8 cellular contexts compared by ENCODE assay signal in the genomic region with DNA sequence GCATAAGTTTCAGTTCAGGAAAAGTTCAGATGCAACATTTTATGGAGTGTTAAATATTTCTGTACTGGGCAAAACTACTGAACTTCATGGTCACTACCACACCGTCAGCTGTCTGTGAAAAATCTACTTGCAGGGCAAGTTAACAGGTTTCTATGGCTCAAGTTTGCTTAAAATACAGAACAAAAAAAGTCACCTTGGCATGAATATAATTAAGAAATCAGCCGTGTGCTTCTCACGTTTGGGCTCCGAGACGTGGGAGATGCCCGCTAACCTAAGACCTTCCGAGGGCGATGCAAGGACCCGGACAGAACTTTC. TPM values are rescaled to one million over a fixed set of nuclear protein-coding genes. Genes with fewer than 3 reads are reported as not detected.
DNase-seq lines count a peak whose midpoint lies in the region; ATAC-seq, FAIRE-seq and TF ChIP-seq lines count a peak whose summit lies in the region.

No MANE protein-coding gene starts in this region.

- H3K79me2 ChIP-seq in ACC112 (ENCODE audit: control insufficient read depth, insufficient read depth, low read length, unreplicated experiment) = peaks cover 57% of the 10 kb centered on the region
- H3K79me2 ChIP-seq in GM23248 (ENCODE audit: insufficient read depth) = peaks cover 52% of the 10 kb centered on the region

- no peak for FAIRE-seq in kidney (lab: Jason Lieb, UNC)

- H3K4me1 ChIP-seq in ACC112 (ENCODE audit: control insufficient read depth, insufficient read depth, low read length, unreplicated experiment) (peaks cover 22% of the 10 kb centered on the region), GM23248 (ENCODE audit: insufficient read depth) (0 out of 2 replicates have a peak, but pooled peaks cover 12% of the 10 kb centered on the region), kidney (ENCODE audit: control insufficient read depth in 1 of 2, insufficient read depth in 1 of 2, low read depth in 1 of 2, low read length in 2 of 2) (peaks cover 20 to 27% of the 10 kb centered on the region in 2 donors), thymus (ENCODE audit: control insufficient read depth, insufficient read depth, low read length) (peaks cover 15% of the 10 kb centered on the region)

- no peaks in the 10 kb centered on the region for H3K9me2 ChIP-seq in GM23248 (ENCODE audit: insufficient read depth)

- no peaks in the 10 kb centered on the region for H3K27me3 ChIP-seq in ACC112 (ENCODE audit: insufficient read depth, low read length)
- no peaks in the 10 kb centered on the region for H3K27me3 ChIP-seq in GM23248 (replicated peaks; ENCODE audit: insufficient read depth)
- H3K27me3 ChIP-seq in thymus (ENCODE audit: control insufficient read depth, insufficient read depth) = no peaks in the 10 kb centered on the region

- ATAC-seq in activated T-helper 17 cell treated with anti-CD3 and anti-CD28 coated beads, Interleukin-2, amount 50 U/mL, for 72 hours (replicated peaks) = no peak

- peaks cover 9% of the 10 kb centered on the region; the same call in 1 of the 2 replicates for H3F3A ChIP-seq in GM23248 (ENCODE audit: insufficient read depth)

- WGBS in GM23248 (ENCODE audit: low coverage in 1 of 2, low lambda C conversion rate in 2 of 2, missing lambda C conversion rate in 2 of 2), 2 experiments = 1% methylated on average over 9 of the region's 9 CpGs
- under 1% methylated on average over 9 of the region's 9 CpGs for WGBS in thymus

- H4K20me1 ChIP-seq in GM23248 (ENCODE audit: insufficient read depth) = no peaks in the 10 kb centered on the region

- in situ Hi-C loops in GM23248 (cut with MboI) = no loop called here

- intact Hi-C loops in kidney (cut with DNase I) = no loop called here

- no peaks in the 10 kb centered on the region for H3K9me3 Mint-ChIP-seq in activated T-helper 17 cell treated with anti-CD3 and anti-CD28 coated beads, Interleukin-2, amount 50 U/mL, for 72 hours

- TF ChIP-seq CTCF in kidney (IDR thresholded peaks at IDR 0.05; ENCODE audit: borderline replicate concordance, extremely low read depth, insufficient read depth) = no peak

- peak overlapping the region; percentile 84 for H3K27ac Mint-ChIP-seq in activated T-helper 17 cell treated with anti-CD3 and anti-CD28 coated beads, Interleukin-2, amount 50 U/mL, for 72 hours

- H3K4me3 ChIP-seq in ACC112 (ENCODE audit: low read depth, low read length) = peak overlapping the region; percentile 79
- H3K4me3 ChIP-seq in GM23248 = peak overlapping the region; percentile 92
- H3K4me3 ChIP-seq in kidney (ENCODE audit: low read length in 2 of 2) = peak overlapping the region; percentile 89 to 92
- H3K4me3 ChIP-seq in thymus (ENCODE audit: low read length) = peak overlapping the region; percentile 93

- H3K36me3 ChIP-seq in ACC112 (ENCODE audit: insufficient read depth, low read length) (no peaks in the 10 kb centered on the region), GM23248 (ENCODE audit: low read depth) (no peaks in the 10 kb centered on the region), kidney (ENCODE audit: control insufficient read depth in 1 of 2, insufficient read depth in 2 of 2, low read length in 2 of 2) (no peaks in the 10 kb centered on the region), thymus (ENCODE audit: control insufficient read depth, insufficient read depth) (no peaks in the 10 kb centered on the region)

- H2AFZ ChIP-seq in ACC112 (ENCODE audit: low read length, unreplicated experiment) = peak overlapping the region; percentile 92
- H2AFZ ChIP-seq in GM23248 = peak overlapping the region; percentile 92

- no peaks in the 10 kb centered on the region for H3K27me3 Mint-ChIP-seq in activated T-helper 17 cell treated with anti-CD3 and anti-CD28 coated beads, Interleukin-2, amount 50 U/mL, for 72 hours

- H3K4me1 Mint-ChIP-seq in activated T-helper 17 cell treated with anti-CD3 and anti-CD28 coated beads, Interleukin-2, amount 50 U/mL, for 72 hours = peaks cover 22% of the 10 kb centered on the region

- H3K36me3 Mint-ChIP-seq in activated T-helper 17 cell treated with anti-CD3 and anti-CD28 coated beads, Interleukin-2, amount 50 U/mL, for 72 hours (ENCODE audit: low read depth) = peaks cover 17% of the 10 kb centered on the region

- peak overlapping the region; percentile 20; the same call in 1 of the 2 replicates for H3K27ac ChIP-seq in ACC112 (ENCODE audit: low read depth, low read length)
- peak overlapping the region; percentile 7 for H3K27ac ChIP-seq in GM23248
- peak overlapping the region; percentile 59 to 87 for H3K27ac ChIP-seq in kidney (ENCODE audit: low read depth in 2 of 2, low read length in 2 of 2)
- peak overlapping the region; percentile 93 for H3K27ac ChIP-seq in thymus (ENCODE audit: low read depth)

- no peaks in the 10 kb centered on the region for H3K9me3 ChIP-seq in GM23248 (ENCODE audit: low read depth)
- H3K9me3 ChIP-seq in kidney (ENCODE audit: control insufficient read depth in 1 of 2, low read length in 2 of 2) = no peaks in the 10 kb centered on the region
- no peaks in the 10 kb centered on the region for H3K9me3 ChIP-seq in thymus (ENCODE audit: control insufficient read depth)

- no peak for DNase-seq in GM23248
- no peak for DNase-seq in kidney
- DNase-seq in GOT3 (lab: John Stamatoyannopoulos, UW) = no peak
- no peak for DNase-seq in 8988T
- no peak for DNase-seq in SKM-1 (lab: John Stamatoyannopoulos, UW; ENCODE audit: unreplicated experiment)

- H3K9ac ChIP-seq in GM23248 (peak overlapping the region; percentile 80), kidney (ENCODE audit: low read length in 2 of 2) (peak overlapping the region; percentile 51 to 94)

- H3K4me3 Mint-ChIP-seq in activated T-helper 17 cell treated with anti-CD3 and anti-CD28 coated beads, Interleukin-2, amount 50 U/mL, for 72 hours = peak overlapping the region; percentile 86

- H3K4me2 ChIP-seq in GM23248 (ENCODE audit: unreplicated experiment) = peak overlapping the region; percentile 82

RNA-seq across cellular contexts. Expression of a gene that starts 0.6 kb away (rescaled TPM):
- 13.2 and 16.8 TPM in 2 replicates for total RNA-seq in GM23248 (2014; rRNA removed; shearing (Covaris generic))
- polyA plus RNA-seq in GM23248 (2016; fragmentation: Nextera tagmentation; extraction: Ambion mirVana) = 7.8 and 9.7 TPM in 2 replicates
- 10 to 100 TPM; 27.4 to 31.0 TPM for total RNA-seq in activated T-helper 17 cell treated with anti-CD3 and anti-CD28 coated beads, Interleukin-2, amount 50 U/mL, for 72 hours
- total RNA-seq in kidney = 36.8 TPM
- polyA plus RNA-seq in kidney (ENCODE audit: insufficient read depth, low read depth, low replicate concordance) = 20.8 TPM
- polyA plus RNA-seq in thymus = 29.0 TPM

Comparison
In these comparisons a context has a peak if more than half of its experiments do, and no peak if none do; other contexts are left out.
1. H3K27ac ChIP-seq: peak in every context shown above with its lines; median percentile 93 in thymus; 73 in kidney; 20 in ACC112; 7 in GM23248.